8 cellular contexts compared by ENCODE assay signal in the genomic region with DNA sequence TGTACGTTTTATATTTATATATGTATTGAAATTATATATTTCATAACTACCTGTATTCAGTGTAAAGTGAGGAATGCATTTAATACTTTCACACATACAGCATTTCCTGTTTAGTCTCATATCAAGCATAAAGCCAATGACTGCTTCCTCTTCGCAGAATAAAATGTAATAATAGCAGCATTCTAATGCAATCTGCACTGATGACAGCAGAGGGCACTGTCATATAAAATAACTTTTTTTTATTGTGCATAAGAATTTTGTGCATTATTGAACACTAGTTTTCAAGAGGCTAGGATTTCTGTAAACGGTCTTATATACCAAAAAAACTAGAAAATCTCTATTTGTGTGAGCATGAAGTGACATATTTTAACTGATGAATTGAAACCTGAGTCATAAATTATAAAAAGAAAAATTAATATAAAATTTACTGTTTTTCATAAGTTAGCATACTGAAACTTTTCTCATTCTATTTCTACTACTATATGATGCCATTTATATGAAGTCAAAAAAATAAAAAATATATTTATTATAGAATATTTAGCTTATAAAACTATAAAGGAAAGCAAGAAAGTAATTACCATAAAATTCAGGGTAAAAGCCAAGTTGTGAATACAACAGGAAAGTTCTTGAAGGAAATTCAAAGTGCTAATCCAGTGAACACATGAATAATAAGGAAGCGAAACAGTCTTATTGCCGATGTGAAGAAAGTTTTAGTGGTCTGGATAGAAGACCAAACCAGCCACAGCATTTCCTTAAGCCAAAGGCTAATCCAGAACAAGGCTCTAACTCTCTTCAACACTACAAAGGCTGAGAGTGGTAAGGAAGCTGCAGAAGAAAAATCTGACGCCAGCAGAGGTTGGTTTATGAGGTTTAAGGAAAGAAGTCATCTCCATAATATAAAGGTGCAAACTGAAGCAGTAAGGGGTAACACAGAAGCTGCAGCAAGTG. TPM values are rescaled to one million over a fixed set of nuclear protein-coding genes. Genes with fewer than 3 reads are reported as not detected.
DNase-seq lines count a peak whose midpoint lies in the region; ATAC-seq and TF ChIP-seq lines count a peak whose summit lies in the region.

No MANE protein-coding gene starts in this region.

- DNase-seq in A172 (ENCODE audit: low spot score) (peak; percentile 41), GM10248 (ENCODE audit: extremely low spot score) (peak; percentile 42), NCI-H1694 (lab: John Stamatoyannopoulos, UW) (peak; percentile 58), epithelial cell of proximal tubule (ENCODE audit: low read depth) (no peak)
- peak; percentile 18 to 63 for DNase-seq in activated CD4-positive, alpha-beta T cell treated with anti-CD3 and anti-CD28 coated beads for 4 hours

- TF ChIP-seq CTCF in GM10248 (IDR thresholded peaks at IDR 0.05; ENCODE audit: control extremely low read depth, extremely low read depth, low read depth, missing control alignments), result peak; percentile 76
- peak; percentile 71 for TF ChIP-seq CTCF in epithelial cell of proximal tubule (conservative IDR thresholded peaks at IDR 0.05; ENCODE audit: low read depth, low read length)
- peak; percentile 76 for TF ChIP-seq CTCF in neural cell (IDR thresholded peaks at IDR 0.05; ENCODE audit: poor library complexity, severe bottlenecking)

- no peak overlapping the region for H3K27ac ChIP-seq in neural cell (ENCODE audit: low read length)

- ATAC-seq in HG02678 (IDR thresholded peaks at IDR 0.05; ENCODE audit: unreplicated experiment) (peak; percentile 70), GM18873 (IDR thresholded peaks at IDR 0.05; ENCODE audit: low FRiP score, unreplicated experiment) (no peak)

- no peak overlapping the region for H3K9ac ChIP-seq in neural cell (ENCODE audit: low read length)

- H3F3A ChIP-seq in neural cell (ENCODE audit: insufficient read depth, low read length, poor library complexity, severe bottlenecking), result no peaks in the 10 kb centered on the region

- H3K79me2 ChIP-seq in neural cell (replicated peaks; ENCODE audit: insufficient read depth, low read length), result no peaks in the 10 kb centered on the region

- TF ChIP-seq RAD21 in neural cell (conservative IDR thresholded peaks at IDR 0.05), result peak; percentile 73

- H3K27me3 ChIP-seq in neural cell (ENCODE audit: insufficient read depth, low read depth, low read length), result no peaks in the 10 kb centered on the region

- no peak overlapping the region for H2AFZ ChIP-seq in neural cell (ENCODE audit: low read depth, low read length)

- no peaks in the 10 kb centered on the region for H3K36me3 ChIP-seq in neural cell (ENCODE audit: insufficient read depth, low read length)

- CTCF ChIA-PET in GM10248 (lab: Yijun Ruan, JAX), result interaction anchor here (0.7 to 8.2 kb wide), 19 partner anchors 11 to 235 kb away, joined by 3 to 68 read pairs (median 4); a partner anchor contains a TSS

- no peak overlapping the region for H3K4me3 ChIP-seq in epithelial cell of proximal tubule (ENCODE audit: low read depth, low read length)
- no peak overlapping the region for H3K4me3 ChIP-seq in neural cell (ENCODE audit: low read length)

- no peak overlapping the region for H3K4me2 ChIP-seq in neural cell (ENCODE audit: low read length)

- no peak for TF ChIP-seq EP300 in neural cell (conservative IDR thresholded peaks at IDR 0.05; ENCODE audit: poor library complexity, severe bottlenecking)

- H3K9me2 ChIP-seq in neural cell (ENCODE audit: insufficient read depth, low read length), result no peaks in the 10 kb centered on the region

- H4K20me1 ChIP-seq in neural cell (ENCODE audit: insufficient read depth), result no peaks in the 10 kb centered on the region

- POLR2A ChIA-PET in GM10248 (lab: Yijun Ruan, JAX), result no interaction called here

- no peaks in the 10 kb centered on the region for H3K9me3 ChIP-seq in neural cell (ENCODE audit: low read length)

TF ChIP-seq in neural cell, 6 proteins besides CTCF, POLR2A, EP300 and RAD21:
- no peak for TF ChIP-seq EZH2 (IDR thresholded peaks at IDR 0.05; ENCODE audit: borderline replicate concordance, insufficient read depth, low read length, poor library complexity, severe bottlenecking)
- TF ChIP-seq SMC3 (conservative IDR thresholded peaks at IDR 0.05; ENCODE audit: poor library complexity), result peak; percentile 81
- TF ChIP-seq TAF1 (IDR thresholded peaks at IDR 0.05; ENCODE audit: low read depth), result no peak

RNA-seq across cellular contexts. Expression of a gene that starts 36.3 kb away (rescaled TPM):
- total RNA-seq in A172 (2014; rRNA removed; shearing (Covaris generic)), result 28.2 and 34.9 TPM in 2 replicates
- 13.8 and 16.5 TPM in 2 replicates for total RNA-seq in epithelial cell of proximal tubule
- polyA plus RNA-seq in neural cell, result 222 and 244 TPM in 2 replicates
- polyA minus RNA-seq in neural cell, result 174 and 198 TPM in 2 replicates

RNA-seq across cellular contexts. Expression of a gene that starts 40.4 kb away (rescaled TPM):
- total RNA-seq in A172 (2014; rRNA removed; shearing (Covaris generic)), result 102 and 112 TPM in 2 replicates
- 47.9 and 96.9 TPM in 2 replicates for total RNA-seq in epithelial cell of proximal tubule
- 95.7 and 116 TPM in 2 replicates for polyA plus RNA-seq in neural cell
- polyA minus RNA-seq in neural cell, result 96.4 and 104 TPM in 2 replicates
